ENCODE assay signal across 11 cellular contexts in genomic region chr19:15296353-15296752, GRCh38. TPM values are rescaled to one million over a fixed set of nuclear protein-coding genes. Genes with fewer than 3 reads are reported as not detected.
DNase-seq lines count a peak whose midpoint lies in the region; ATAC-seq and TF ChIP-seq lines count a peak whose summit lies in the region.
"Had no signal": no experiment of that assay in that cellular context is flagged by ENCODE, and none has a peak within 500 bp of the region (broad histone marks: within the 10 kb centered on the region; RNA-seq: fewer than 3 reads in every experiment).

No MANE protein-coding gene starts in this region.

- TF ChIP-seq EP300 in upper lobe of left lung (IDR thresholded peaks at IDR 0.05), result no peak

- POLR2A ChIA-PET in PC-9 (lab: Charles Lee; ENCODE audit: unreplicated experiment), result no interaction called here

- peaks cover 100% of the 10 kb centered on the region for H3K4me1 Mint-ChIP-seq in activated naive CD4-positive, alpha-beta T cell treated with anti-CD3 and anti-CD28 coated beads for 36 hours (ENCODE audit: low read depth)

- no peak overlapping the region for H3K4me3 Mint-ChIP-seq in activated naive CD4-positive, alpha-beta T cell treated with anti-CD3 and anti-CD28 coated beads for 36 hours

- H4K20me1 ChIP-seq in PC-9 (ENCODE audit: insufficient read depth), result peaks cover 100% of the 10 kb centered on the region

- no peak overlapping the region for H3K4me3 ChIP-seq in esophagus (ENCODE audit: low read depth in 1 of 2, low read length in 2 of 2)
- H3K4me3 ChIP-seq in muscle layer of duodenum (ENCODE audit: low read depth in 1 of 2, low read length in 2 of 2), result no peak overlapping the region
- H3K4me3 ChIP-seq in upper lobe of left lung, result no peak overlapping the region
- no peak overlapping the region for H3K4me3 ChIP-seq in PC-9

- DNase-seq in activated naive CD4-positive, alpha-beta T cell treated with anti-CD3 and anti-CD28 coated beads for 36 hours, result no peak
- DNase-seq in activated naive CD4-positive, alpha-beta T cell (lab: John Stamatoyannopoulos, UW), result no peak
- DNase-seq in upper lobe of left lung (no peak), PC-9 (no peak), NOMO-1 treated with dmso at 0.1 percent for 144 hours (lab: John Stamatoyannopoulos, UW; ENCODE audit: unreplicated experiment) (no peak)
- DNase-seq: AML-193, amygdala, NCI-H82 had no signal

- no peaks in the 10 kb centered on the region for H3K27me3 Mint-ChIP-seq in activated naive CD4-positive, alpha-beta T cell treated with anti-CD3 and anti-CD28 coated beads for 36 hours (ENCODE audit: low read depth)

- intact Hi-C loops in activated naive CD4-positive, alpha-beta T cell treated with anti-CD3 and anti-CD28 coated beads for 36 hours (cut with micrococcal nuclease), result no loop called here
- intact Hi-C loops in PC-9 (cut with micrococcal nuclease; ENCODE audit: unreplicated experiment), result no loop called here

- peak overlapping the region; percentile 45 to 68 for H3K27ac ChIP-seq in esophagus (ENCODE audit: low read depth in 2 of 2, low read length in 1 of 2)
- peak overlapping the region; percentile 45 for H3K27ac ChIP-seq in muscle layer of duodenum (ENCODE audit: low read length)
- peak overlapping the region; percentile 40 to 75 (median 61) for H3K27ac ChIP-seq in upper lobe of left lung
- H3K27ac ChIP-seq in PC-9, result no peak overlapping the region; the same call in 1 of the 2 replicates

- H3K9me2 ChIP-seq in PC-9 (ENCODE audit: insufficient read depth), result no peaks in the 10 kb centered on the region

- no TSS peak for BruUV-seq in PC-9 (replicated peaks; lab: Mats Ljungman, UMichigan)

- H3K36me3 ChIP-seq in esophagus (ENCODE audit: control insufficient read depth in 2 of 2, insufficient read depth in 2 of 2, low read length in 1 of 2), result peaks cover 0 to 4% of the 10 kb centered on the region in 2 donors
- no peaks in the 10 kb centered on the region for H3K36me3 ChIP-seq in muscle layer of duodenum (ENCODE audit: control insufficient read depth in 1 of 2, insufficient read depth in 2 of 2, low read length in 2 of 2)
- peaks cover 0 to 4% (median 0%) of the 10 kb centered on the region in 4 donors for H3K36me3 ChIP-seq in upper lobe of left lung
- 0 out of 2 replicates have a peak, but pooled peaks cover 7% of the 10 kb centered on the region for H3K36me3 ChIP-seq in PC-9 (ENCODE audit: low read depth)

- peaks cover 29% of the 10 kb centered on the region for H3K36me3 Mint-ChIP-seq in activated naive CD4-positive, alpha-beta T cell treated with anti-CD3 and anti-CD28 coated beads for 36 hours (ENCODE audit: low read depth)

- H3K4me1 ChIP-seq in esophagus (ENCODE audit: control insufficient read depth in 2 of 2, insufficient read depth in 2 of 2, low read length in 1 of 2), result peaks cover 13 to 49% of the 10 kb centered on the region in 2 donors
- H3K4me1 ChIP-seq in muscle layer of duodenum (ENCODE audit: control insufficient read depth in 1 of 2, insufficient read depth in 2 of 2, low read length in 2 of 2), result peaks cover 34 to 80% of the 10 kb centered on the region in 2 donors
- H3K4me1 ChIP-seq in upper lobe of left lung, result peaks cover 95 to 100% (median 98%) of the 10 kb centered on the region in 4 donors
- peaks cover 48% of the 10 kb centered on the region for H3K4me1 ChIP-seq in PC-9 (replicated peaks; ENCODE audit: insufficient read depth)

- no peak for TF ChIP-seq POLR2A in upper lobe of left lung (IDR thresholded peaks at IDR 0.05)

- H3F3A ChIP-seq in PC-9 (ENCODE audit: insufficient read depth, low read depth), result peaks cover 38% of the 10 kb centered on the region; the same call in 1 of the 2 replicates

- CTCF ChIA-PET in activated naive CD4-positive, alpha-beta T cell treated with anti-CD3 and anti-CD28 coated beads for 36 hours (lab: Charles Lee), result interaction anchor here (0.6 kb wide), 1 partner anchor 120 kb away, joined by 3 read pairs; no protein-coding TSS in a partner anchor
- CTCF ChIA-PET in PC-9 (lab: Charles Lee), result no interaction called here

- peak overlapping the region; percentile 97 for H3K27ac Mint-ChIP-seq in activated naive CD4-positive, alpha-beta T cell treated with anti-CD3 and anti-CD28 coated beads for 36 hours

- H3K79me2 ChIP-seq in PC-9 (ENCODE audit: low read depth), result peaks cover 100% of the 10 kb centered on the region

- H3K4me2 ChIP-seq in PC-9, result no peak overlapping the region

- H3K9me3 ChIP-seq in esophagus (ENCODE audit: control insufficient read depth in 2 of 2, insufficient read depth in 1 of 2, low read depth in 1 of 2, low read length in 1 of 2) (no peaks in the 10 kb centered on the region), muscle layer of duodenum (ENCODE audit: control insufficient read depth in 1 of 2, low read length in 2 of 2) (no peaks in the 10 kb centered on the region), upper lobe of left lung (no peaks in the 10 kb centered on the region), PC-9 (ENCODE audit: insufficient read depth, low read depth) (no peaks in the 10 kb centered on the region)

- ATAC-seq in upper lobe of left lung (ENCODE audit: low FRiP score in 2 of 2) (no peak), HG03565 (IDR thresholded peaks at IDR 0.05; ENCODE audit: unreplicated experiment) (no peak)

- WGBS in esophagus, 2 donors, result 61 to 66% methylated on average over 10 of the region's 10 CpGs
- 75 to 84% methylated on average over 9 to 10 of the region's 10 CpGs for WGBS in upper lobe of left lung, 2 donors

- H3K27me3 ChIP-seq in esophagus (ENCODE audit: control insufficient read depth in 1 of 2, insufficient read depth in 2 of 2, low read length in 2 of 2) (no peaks in the 10 kb centered on the region), muscle layer of duodenum (ENCODE audit: low read depth, low read length) (no peaks in the 10 kb centered on the region), upper lobe of left lung (no peaks in the 10 kb centered on the region), PC-9 (ENCODE audit: insufficient read depth, low read depth) (no peaks in the 10 kb centered on the region)

- no peaks in the 10 kb centered on the region for H3K9me3 Mint-ChIP-seq in activated naive CD4-positive, alpha-beta T cell treated with anti-CD3 and anti-CD28 coated beads for 36 hours

- TF ChIP-seq CTCF in upper lobe of left lung (IDR thresholded peaks at IDR 0.05), result no peak
- no peak for TF ChIP-seq CTCF in PC-9 (conservative IDR thresholded peaks at IDR 0.05)

- no peak overlapping the region for H2AFZ ChIP-seq in PC-9

RNA-seq across cellular contexts. Expression of gene BRD4, which starts 36.0 kb away (rescaled TPM):
- 100 to 1,000 TPM; 109 to 111 TPM for total RNA-seq in activated naive CD4-positive, alpha-beta T cell treated with anti-CD3 and anti-CD28 coated beads for 36 hours
- 10 to 100 TPM; 13.9 to 27.4 TPM for polyA plus RNA-seq in esophagus
- total RNA-seq in upper lobe of left lung (100 to 1,000 TPM in 1 of 6 donors, 10 to 100 TPM in 5; 41.9 to 117 (median 79.3) TPM), PC-9 (2021) (109 and 138 TPM in 2 replicates)
